ENCODE assay signal across 22 cellular contexts in the genomic region with DNA sequence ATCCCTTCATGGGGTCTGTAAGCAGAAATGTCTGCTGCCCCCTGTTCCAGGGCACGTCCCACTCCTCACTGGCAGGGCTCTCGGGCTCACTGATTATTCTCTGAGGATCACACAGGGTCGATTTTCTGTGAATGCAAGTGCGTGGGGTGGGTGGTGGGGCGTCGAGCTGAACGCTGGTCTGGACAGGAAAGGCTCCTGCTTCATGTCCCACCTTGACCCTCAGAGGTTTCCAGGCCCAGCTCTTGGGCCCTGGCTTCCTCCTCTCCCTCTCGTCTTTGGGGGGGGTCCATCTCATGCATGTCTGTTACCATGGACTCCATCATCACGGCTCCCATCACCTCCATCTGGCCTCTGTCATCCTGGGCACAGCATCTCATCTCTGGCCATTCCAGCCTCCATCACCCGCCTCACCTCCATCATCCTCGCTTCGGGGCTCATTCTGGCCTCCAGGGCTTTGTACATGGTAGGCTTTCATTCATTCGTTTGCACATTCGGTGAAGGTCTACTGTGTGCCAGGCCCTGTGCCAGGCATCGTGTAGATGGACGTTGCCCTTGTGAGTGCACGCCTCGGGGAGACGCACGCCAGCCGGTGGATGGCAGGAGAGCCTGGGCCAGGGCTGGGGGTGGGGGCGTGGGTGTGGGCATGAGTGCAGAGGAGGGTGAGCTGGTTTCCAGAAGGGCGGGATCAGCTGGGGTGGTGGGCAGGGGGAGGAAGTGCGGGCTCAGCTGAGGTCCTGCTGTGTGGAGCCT. TPM values are rescaled to one million over a fixed set of nuclear protein-coding genes. Genes with fewer than 3 reads are reported as not detected.
"Had no signal": no experiment of that assay in that cellular context is flagged by ENCODE, and none has a peak within 500 bp of the region (broad histone marks: within the 10 kb centered on the region; RNA-seq: fewer than 3 reads in every experiment).

No MANE protein-coding gene starts in this region.

- H3K27ac ChIP-seq: gastrocnemius medialis, parathyroid adenoma, skin epidermis, transverse colon, WERI-Rb-1 had no signal

- H3K4me1 ChIP-seq: gastrocnemius medialis, parathyroid adenoma, transverse colon had no signal

- H3K36me3 Mint-ChIP-seq: activated CD4-positive, alpha-beta memory T cell treated with anti-CD3 and anti-CD28 coated beads for 36 hours; activated naive CD8-positive, alpha-beta T cell treated with anti-CD3 and anti-CD28 coated beads for 36 hours had no signal

- ATAC-seq: activated CD4-positive, alpha-beta T cell treated with anti-CD3 and anti-CD28 coated beads for 36 hours; gastrocnemius medialis; left lobe of liver; T-helper 17 cell had no signal

- H3K9me3 Mint-ChIP-seq: activated CD4-positive, alpha-beta memory T cell treated with anti-CD3 and anti-CD28 coated beads for 36 hours; activated naive CD8-positive, alpha-beta T cell treated with anti-CD3 and anti-CD28 coated beads for 36 hours; dendritic cell treated with granulocyte-macrophage colony-stimulating factor and Interleukin-4, amounts not matched to agents 40 ng/mL and 50 ng/mL, for 4 days had no signal

- H3K79me2 ChIP-seq: parathyroid adenoma had no signal

- H3K36me3 ChIP-seq: gastrocnemius medialis, transverse colon, WERI-Rb-1 had no signal

- H3K9ac ChIP-seq: parathyroid adenoma had no signal

- H3K4me3 ChIP-seq: gastrocnemius medialis, skin epidermis, transverse colon had no signal

- H3K9me3 ChIP-seq: gastrocnemius medialis, transverse colon had no signal

- H3K27me3 Mint-ChIP-seq: activated CD4-positive, alpha-beta memory T cell treated with anti-CD3 and anti-CD28 coated beads for 36 hours; activated naive CD8-positive, alpha-beta T cell treated with anti-CD3 and anti-CD28 coated beads for 36 hours; dendritic cell treated with granulocyte-macrophage colony-stimulating factor and Interleukin-4, amounts not matched to agents 40 ng/mL and 50 ng/mL, for 4 days had no signal

- DNase-seq: activated CD4-positive, alpha-beta memory T cell treated with anti-CD3 and anti-CD28 coated beads for 36 hours; activated CD4-positive, alpha-beta T cell treated with anti-CD3 and anti-CD28 coated beads for 36 hours; activated gamma-delta T cell treated with Interleukin-2 at 50 U/mL for 16 hours; activated naive CD8-positive, alpha-beta T cell treated with anti-CD3 and anti-CD28 coated beads for 36 hours; activated T-cell treated with anti-CD3 and anti-CD28 coated beads, Interleukin-2, amount 50 U/mL, for 48 hours; anterior cingulate cortex; cerebellar nuclear complex; endodermal cell; gastrocnemius medialis; mesendoderm; retina; stimulated activated CD4-positive, alpha-beta T cell treated with anti-CD3 and anti-CD28 coated beads, Interleukin-4, amount 100 ng/mL, for 24 hours; stimulated activated naive CD4-positive, alpha-beta T cell; T-helper 17 cell; transverse colon; WERI-Rb-1 had no signal

- H2AFZ ChIP-seq: parathyroid adenoma had no signal

- H3K4me1 Mint-ChIP-seq: endodermal cell, neural crest cell had no signal

- H3K27me3 ChIP-seq: gastrocnemius medialis, transverse colon had no signal

- H3K27ac Mint-ChIP-seq: activated CD4-positive, alpha-beta memory T cell treated with anti-CD3 and anti-CD28 coated beads for 36 hours; activated CD4-positive, alpha-beta T cell treated with anti-CD3 and anti-CD28 coated beads for 36 hours; activated naive CD8-positive, alpha-beta T cell treated with anti-CD3 and anti-CD28 coated beads for 36 hours; dendritic cell treated with granulocyte-macrophage colony-stimulating factor and Interleukin-4, amounts not matched to agents 40 ng/mL and 50 ng/mL, for 4 days; endodermal cell; T-helper 17 cell had no signal

- H3K4me3 Mint-ChIP-seq: activated CD4-positive, alpha-beta memory T cell treated with anti-CD3 and anti-CD28 coated beads for 36 hours; activated CD4-positive, alpha-beta T cell treated with anti-CD3 and anti-CD28 coated beads for 36 hours; activated naive CD8-positive, alpha-beta T cell treated with anti-CD3 and anti-CD28 coated beads for 36 hours; dendritic cell treated with granulocyte-macrophage colony-stimulating factor and Interleukin-4, amounts not matched to agents 40 ng/mL and 50 ng/mL, for 4 days; endodermal cell; neural crest cell; T-helper 17 cell had no signal

RNA-seq across cellular contexts. Expression of a gene that starts 34.7 kb away (rescaled TPM):
- total RNA-seq: activated CD4-positive, alpha-beta memory T cell treated with anti-CD3 and anti-CD28 coated beads for 36 hours; activated CD4-positive, alpha-beta T cell treated with anti-CD3 and anti-CD28 coated beads for 36 hours; activated naive CD8-positive, alpha-beta T cell treated with anti-CD3 and anti-CD28 coated beads for 36 hours; gastrocnemius medialis; left lobe of liver; subcutaneous adipose tissue; T-helper 17 cell; transverse colon had no signal

RNA-seq across cellular contexts. Expression of a gene that starts 42.9 kb away (rescaled TPM):
- total RNA-seq: activated CD4-positive, alpha-beta memory T cell treated with anti-CD3 and anti-CD28 coated beads for 36 hours; activated CD4-positive, alpha-beta T cell treated with anti-CD3 and anti-CD28 coated beads for 36 hours had no signal
